ENCODE assay signal across 1 cellular context in the genomic region with DNA sequence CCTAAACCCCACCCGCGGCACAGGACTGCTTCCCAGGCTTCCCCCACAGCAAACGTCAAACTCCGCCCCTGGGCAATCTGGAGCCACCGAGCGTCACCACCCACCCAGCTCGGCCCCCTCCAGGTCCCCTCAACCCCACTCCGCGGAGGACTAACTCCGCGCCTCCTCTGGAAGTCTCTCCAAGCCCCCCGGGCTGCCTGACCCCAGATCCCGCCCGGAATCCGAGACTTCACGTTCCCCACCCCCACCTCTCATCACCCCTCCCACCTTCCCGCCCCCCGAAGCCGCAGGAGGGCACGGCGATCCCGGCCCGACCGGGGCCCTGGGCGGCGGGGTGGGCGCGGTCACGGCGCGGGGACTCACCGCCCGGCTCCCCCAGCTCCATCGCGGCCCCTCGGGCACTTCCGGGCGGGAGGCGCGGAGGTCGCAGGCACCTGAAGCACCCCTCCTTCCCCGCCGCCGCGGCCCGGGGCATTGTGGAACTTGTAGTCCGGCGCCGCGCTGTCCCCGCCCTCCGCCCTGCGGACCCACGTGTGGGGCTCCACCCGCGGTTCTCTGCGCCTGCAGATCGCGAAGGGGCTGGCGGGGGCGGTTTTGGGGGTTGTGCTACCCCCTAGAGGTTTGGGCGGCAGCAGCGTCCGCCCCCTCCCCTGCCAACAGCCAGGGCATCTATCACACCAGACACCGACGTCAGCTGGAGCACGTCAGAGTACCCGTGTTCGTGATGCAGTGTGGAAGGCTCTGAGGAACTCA.
TF ChIP-seq lines count a peak whose summit lies in the region.

A gene with protein sequence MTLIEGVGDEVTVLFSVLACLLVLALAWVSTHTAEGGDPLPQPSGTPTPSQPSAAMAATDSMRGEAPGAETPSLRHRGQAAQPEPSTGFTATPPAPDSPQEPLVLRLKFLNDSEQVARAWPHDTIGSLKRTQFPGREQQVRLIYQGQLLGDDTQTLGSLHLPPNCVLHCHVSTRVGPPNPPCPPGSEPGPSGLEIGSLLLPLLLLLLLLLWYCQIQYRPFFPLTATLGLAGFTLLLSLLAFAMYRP (minus strand): TSS at position 423 of the 753 bp plus-strand sequence. CDS start 930 bp downstream, outside the sequence.

TF ChIP-seq in K562, 482 proteins besides CTCF, POLR2A, EP300 and RAD21 (continued from another document):
- TF ChIP-seq, protein P1, sequence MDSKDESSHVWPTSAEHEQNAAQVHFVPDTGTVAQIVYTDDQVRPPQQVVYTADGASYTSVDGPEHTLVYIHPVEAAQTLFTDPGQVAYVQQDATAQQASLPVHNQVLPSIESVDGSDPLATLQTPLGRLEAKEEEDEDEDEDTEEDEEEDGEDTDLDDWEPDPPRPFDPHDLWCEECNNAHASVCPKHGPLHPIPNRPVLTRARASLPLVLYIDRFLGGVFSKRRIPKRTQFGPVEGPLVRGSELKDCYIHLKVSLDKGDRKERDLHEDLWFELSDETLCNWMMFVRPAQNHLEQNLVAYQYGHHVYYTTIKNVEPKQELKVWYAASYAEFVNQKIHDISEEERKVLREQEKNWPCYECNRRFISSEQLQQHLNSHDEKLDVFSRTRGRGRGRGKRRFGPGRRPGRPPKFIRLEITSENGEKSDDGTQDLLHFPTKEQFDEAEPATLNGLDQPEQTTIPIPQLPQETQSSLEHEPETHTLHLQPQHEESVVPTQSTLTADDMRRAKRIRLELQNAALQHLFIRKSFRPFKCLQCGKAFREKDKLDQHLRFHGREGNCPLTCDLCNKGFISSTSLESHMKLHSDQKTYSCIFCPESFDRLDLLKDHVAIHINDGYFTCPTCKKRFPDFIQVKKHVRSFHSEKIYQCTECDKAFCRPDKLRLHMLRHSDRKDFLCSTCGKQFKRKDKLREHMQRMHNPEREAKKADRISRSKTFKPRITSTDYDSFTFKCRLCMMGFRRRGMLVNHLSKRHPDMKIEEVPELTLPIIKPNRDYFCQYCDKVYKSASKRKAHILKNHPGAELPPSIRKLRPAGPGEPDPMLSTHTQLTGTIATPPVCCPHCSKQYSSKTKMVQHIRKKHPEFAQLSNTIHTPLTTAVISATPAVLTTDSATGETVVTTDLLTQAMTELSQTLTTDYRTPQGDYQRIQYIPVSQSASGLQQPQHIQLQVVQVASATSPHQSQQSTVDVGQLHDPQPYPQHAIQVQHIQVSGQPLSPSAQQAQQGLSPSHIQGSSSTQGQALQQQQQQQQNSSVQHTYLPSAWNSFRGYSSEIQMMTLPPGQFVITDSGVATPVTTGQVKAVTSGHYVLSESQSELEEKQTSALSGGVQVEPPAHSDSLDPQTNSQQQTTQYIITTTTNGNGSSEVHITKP (IDR thresholded peaks at IDR 0.05; ENCODE audit: partially characterized antibody), result peak; percentile 9
- TF ChIP-seq NR4A1 (CRISPR knock-in tag; IDR thresholded peaks at IDR 0.05) (no peak), NR4A1 (tag; IDR thresholded peaks at IDR 0.05) (0 out of 2 replicates have a peak, but pooled peaks have one; percentile 57), FOXM1 (IDR thresholded peaks at IDR 0.05; ENCODE audit: low read depth) (0 out of 2 replicates have a peak, but pooled peaks have one; percentile 0), FOXM1 (CRISPR knock-in tag; IDR thresholded peaks at IDR 0.05; ENCODE audit: low read depth) (no peak), NUFIP1 (IDR thresholded peaks at IDR 0.05; ENCODE audit: partially characterized antibody) (no peak), BRF1 (IDR thresholded peaks at IDR 0.05; ENCODE audit: borderline replicate concordance, extremely low read depth, insufficient read length) (no peak), ELF1 (tag; IDR thresholded peaks at IDR 0.05) (no peak), NFATC3 (IDR thresholded peaks at IDR 0.05) (no peak), PHF8 (IDR thresholded peaks at IDR 0.05; ENCODE audit: borderline replicate concordance, low read length) (peak; percentile 55; the same call in 1 of the 2 replicates), GATAD2A (IDR thresholded peaks at IDR 0.05) (no peak), BRD4 (IDR thresholded peaks at IDR 0.05) (no peak; the same call in 1 of the 2 replicates), BCL6 (CRISPR knock-in tag; IDR thresholded peaks at IDR 0.05) (no peak), ZNF785 (CRISPR knock-in tag; IDR thresholded peaks at IDR 0.05) (no peak), TOE1 (IDR thresholded peaks at IDR 0.05; ENCODE audit: borderline replicate concordance) (no peak), TOE1 (CRISPR knock-in tag; IDR thresholded peaks at IDR 0.05; ENCODE audit: borderline replicate concordance, low read depth) (no peak), ETV5 (CRISPR knock-in tag; IDR thresholded peaks at IDR 0.05; ENCODE audit: low read depth) (no peak; the same call in 1 of the 2 replicates), SMAD3 (CRISPR knock-in tag; conservative IDR thresholded peaks at IDR 0.05) (no peak), RFX7 (CRISPR knock-in tag; IDR thresholded peaks at IDR 0.05) (no peak), PPARD (CRISPR knock-in tag; IDR thresholded peaks at IDR 0.05) (no peak), LEF1 (IDR thresholded peaks at IDR 0.05) (no peak), GTF2F1 (IDR thresholded peaks at IDR 0.05; ENCODE audit: low read depth, low read length) (0 out of 2 replicates have a peak, but pooled peaks have one; percentile 37), MTA3 (IDR thresholded peaks at IDR 0.05; ENCODE audit: borderline replicate concordance) (peak; percentile 85; the same call in 1 of the 2 replicates), POLR2G (IDR thresholded peaks at IDR 0.05; ENCODE audit: low read depth, low read length) (peak; percentile 80), SIN3B (IDR thresholded peaks at IDR 0.05; ENCODE audit: low read depth) (no peak), SIX5 (IDR thresholded peaks at IDR 0.05; ENCODE audit: borderline replicate concordance in 1 of 2, insufficient read depth in 1 of 2, low read depth in 1 of 2, low read length in 2 of 2) (peak; percentile 67 to 76; a peak in 3 of 4 replicates), NFYB (IDR thresholded peaks at IDR 0.05; ENCODE audit: extremely low read depth, insufficient read length) (no peak)
- TF ChIP-seq, protein P2, sequence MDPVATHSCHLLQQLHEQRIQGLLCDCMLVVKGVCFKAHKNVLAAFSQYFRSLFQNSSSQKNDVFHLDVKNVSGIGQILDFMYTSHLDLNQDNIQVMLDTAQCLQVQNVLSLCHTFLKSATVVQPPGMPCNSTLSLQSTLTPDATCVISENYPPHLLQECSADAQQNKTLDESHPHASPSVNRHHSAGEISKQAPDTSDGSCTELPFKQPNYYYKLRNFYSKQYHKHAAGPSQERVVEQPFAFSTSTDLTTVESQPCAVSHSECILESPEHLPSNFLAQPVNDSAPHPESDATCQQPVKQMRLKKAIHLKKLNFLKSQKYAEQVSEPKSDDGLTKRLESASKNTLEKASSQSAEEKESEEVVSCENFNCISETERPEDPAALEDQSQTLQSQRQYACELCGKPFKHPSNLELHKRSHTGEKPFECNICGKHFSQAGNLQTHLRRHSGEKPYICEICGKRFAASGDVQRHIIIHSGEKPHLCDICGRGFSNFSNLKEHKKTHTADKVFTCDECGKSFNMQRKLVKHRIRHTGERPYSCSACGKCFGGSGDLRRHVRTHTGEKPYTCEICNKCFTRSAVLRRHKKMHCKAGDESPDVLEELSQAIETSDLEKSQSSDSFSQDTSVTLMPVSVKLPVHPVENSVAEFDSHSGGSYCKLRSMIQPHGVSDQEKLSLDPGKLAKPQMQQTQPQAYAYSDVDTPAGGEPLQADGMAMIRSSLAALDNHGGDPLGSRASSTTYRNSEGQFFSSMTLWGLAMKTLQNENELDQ (CRISPR knock-in tag; IDR thresholded peaks at IDR 0.05; ENCODE audit: borderline replicate concordance), result no peak
- TF ChIP-seq, protein P3, sequence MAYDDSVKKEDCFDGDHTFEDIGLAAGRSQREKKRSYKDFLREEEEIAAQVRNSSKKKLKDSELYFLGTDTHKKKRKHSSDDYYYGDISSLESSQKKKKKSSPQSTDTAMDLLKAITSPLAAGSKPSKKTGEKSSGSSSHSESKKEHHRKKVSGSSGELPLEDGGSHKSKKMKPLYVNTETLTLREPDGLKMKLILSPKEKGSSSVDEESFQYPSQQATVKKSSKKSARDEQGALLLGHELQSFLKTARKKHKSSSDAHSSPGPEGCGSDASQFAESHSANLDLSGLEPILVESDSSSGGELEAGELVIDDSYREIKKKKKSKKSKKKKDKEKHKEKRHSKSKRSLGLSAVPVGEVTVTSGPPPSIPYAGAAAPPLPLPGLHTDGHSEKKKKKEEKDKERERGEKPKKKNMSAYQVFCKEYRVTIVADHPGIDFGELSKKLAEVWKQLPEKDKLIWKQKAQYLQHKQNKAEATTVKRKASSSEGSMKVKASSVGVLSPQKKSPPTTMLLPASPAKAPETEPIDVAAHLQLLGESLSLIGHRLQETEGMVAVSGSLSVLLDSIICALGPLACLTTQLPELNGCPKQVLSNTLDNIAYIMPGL (CRISPR knock-in tag; IDR thresholded peaks at IDR 0.05), result no peak
- TF ChIP-seq, protein P4, sequence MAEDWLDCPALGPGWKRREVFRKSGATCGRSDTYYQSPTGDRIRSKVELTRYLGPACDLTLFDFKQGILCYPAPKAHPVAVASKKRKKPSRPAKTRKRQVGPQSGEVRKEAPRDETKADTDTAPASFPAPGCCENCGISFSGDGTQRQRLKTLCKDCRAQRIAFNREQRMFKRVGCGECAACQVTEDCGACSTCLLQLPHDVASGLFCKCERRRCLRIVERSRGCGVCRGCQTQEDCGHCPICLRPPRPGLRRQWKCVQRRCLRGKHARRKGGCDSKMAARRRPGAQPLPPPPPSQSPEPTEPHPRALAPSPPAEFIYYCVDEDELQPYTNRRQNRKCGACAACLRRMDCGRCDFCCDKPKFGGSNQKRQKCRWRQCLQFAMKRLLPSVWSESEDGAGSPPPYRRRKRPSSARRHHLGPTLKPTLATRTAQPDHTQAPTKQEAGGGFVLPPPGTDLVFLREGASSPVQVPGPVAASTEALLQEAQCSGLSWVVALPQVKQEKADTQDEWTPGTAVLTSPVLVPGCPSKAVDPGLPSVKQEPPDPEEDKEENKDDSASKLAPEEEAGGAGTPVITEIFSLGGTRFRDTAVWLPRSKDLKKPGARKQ (CRISPR knock-in tag; IDR thresholded peaks at IDR 0.05), result no peak
- TF ChIP-seq, protein P5, sequence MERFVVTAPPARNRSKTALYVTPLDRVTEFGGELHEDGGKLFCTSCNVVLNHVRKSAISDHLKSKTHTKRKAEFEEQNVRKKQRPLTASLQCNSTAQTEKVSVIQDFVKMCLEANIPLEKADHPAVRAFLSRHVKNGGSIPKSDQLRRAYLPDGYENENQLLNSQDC (CRISPR knock-in tag; IDR thresholded peaks at IDR 0.05), result 0 out of 2 replicates have a peak, but pooled peaks have one; percentile 19
- TF ChIP-seq, protein P6, sequence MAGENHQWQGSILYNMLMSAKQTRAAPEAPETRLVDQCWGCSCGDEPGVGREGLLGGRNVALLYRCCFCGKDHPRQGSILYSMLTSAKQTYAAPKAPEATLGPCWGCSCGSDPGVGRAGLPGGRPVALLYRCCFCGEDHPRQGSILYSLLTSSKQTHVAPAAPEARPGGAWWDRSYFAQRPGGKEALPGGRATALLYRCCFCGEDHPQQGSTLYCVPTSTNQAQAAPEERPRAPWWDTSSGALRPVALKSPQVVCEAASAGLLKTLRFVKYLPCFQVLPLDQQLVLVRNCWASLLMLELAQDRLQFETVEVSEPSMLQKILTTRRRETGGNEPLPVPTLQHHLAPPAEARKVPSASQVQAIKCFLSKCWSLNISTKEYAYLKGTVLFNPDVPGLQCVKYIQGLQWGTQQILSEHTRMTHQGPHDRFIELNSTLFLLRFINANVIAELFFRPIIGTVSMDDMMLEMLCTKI (IDR thresholded peaks at IDR 0.05; ENCODE audit: partially characterized antibody), result no peak
